In the genomic region with DNA sequence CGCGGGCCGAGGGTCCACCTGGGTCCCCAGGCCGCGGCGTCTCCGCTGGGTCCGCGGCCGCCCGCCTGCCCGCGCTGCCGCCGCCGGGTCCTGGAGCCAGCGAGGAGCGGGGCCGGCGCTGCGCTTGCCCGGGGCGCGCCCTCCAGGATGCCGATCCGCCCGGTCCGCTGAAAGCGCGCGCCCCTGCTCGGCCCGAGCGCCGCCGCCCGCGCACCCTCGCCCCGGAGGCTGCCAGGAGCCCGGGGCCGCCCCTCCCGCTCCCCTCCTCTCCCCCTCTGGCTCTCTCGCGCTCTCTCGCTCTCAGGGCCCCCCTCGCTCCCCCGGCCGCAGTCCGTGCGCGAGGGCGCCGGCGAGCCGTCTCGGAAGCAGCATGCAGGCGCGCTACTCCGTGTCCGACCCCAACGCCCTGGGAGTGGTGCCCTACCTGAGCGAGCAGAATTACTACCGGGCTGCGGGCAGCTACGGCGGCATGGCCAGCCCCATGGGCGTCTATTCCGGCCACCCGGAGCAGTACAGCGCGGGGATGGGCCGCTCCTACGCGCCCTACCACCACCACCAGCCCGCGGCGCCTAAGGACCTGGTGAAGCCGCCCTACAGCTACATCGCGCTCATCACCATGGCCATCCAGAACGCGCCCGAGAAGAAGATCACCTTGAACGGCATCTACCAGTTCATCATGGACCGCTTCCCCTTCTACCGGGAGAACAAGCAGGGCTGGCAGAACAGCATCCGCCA, we compare ENCODE assay signal across 9 cellular contexts. TPM values are rescaled to one million over a fixed set of nuclear protein-coding genes. Genes with fewer than 3 reads are reported as not detected.
DNase-seq lines count a peak whose midpoint lies in the region; ATAC-seq, FAIRE-seq and TF ChIP-seq lines count a peak whose summit lies in the region.
"Had no signal": no experiment of that assay in that cellular context is flagged by ENCODE, and none has a peak within 500 bp of the region (broad histone marks: within the 10 kb centered on the region; RNA-seq: fewer than 3 reads in every experiment).

No MANE protein-coding gene starts in this region.

- no peaks in the 10 kb centered on the region for H3K9me3 Mint-ChIP-seq in stimulated activated effector memory CD8-positive, alpha-beta T cell treated with anti-CD3 and anti-CD28 coated beads, Interleukin-12 subunit alpha, Interleukin-12 subunit beta, amount 100 ng/mL, for 72 hours

- in situ Hi-C loops in astrocyte of the cerebellum (cut with HindIII; ENCODE audit: low sequenced_read_pairs): loop anchor here (25.0 kb wide), 2 partner anchors 470 to 695 kb away; no protein-coding TSS in a partner anchor

- TF ChIP-seq POLR2A in GM12891 (IDR thresholded peaks at IDR 0.05; ENCODE audit: low read depth, low read length): no peak

- peaks cover 0 to 23% (median 17%) of the 10 kb centered on the region in 5 donors for H3K4me1 ChIP-seq in subcutaneous abdominal adipose tissue (ENCODE audit: control insufficient read depth in 5 of 5, insufficient read depth in 5 of 5, low read length in 5 of 5)

- peaks cover 54 to 72% (median 59%) of the 10 kb centered on the region in 5 donors for H3K27me3 ChIP-seq in subcutaneous abdominal adipose tissue (ENCODE audit: control insufficient read depth in 5 of 5, insufficient read depth in 4 of 5, low read length in 5 of 5)

- H3K4me1 Mint-ChIP-seq in stimulated activated effector memory CD8-positive, alpha-beta T cell treated with anti-CD3 and anti-CD28 coated beads, Interleukin-12 subunit alpha, Interleukin-12 subunit beta, amount 100 ng/mL, for 72 hours: peaks cover 8% of the 10 kb centered on the region

- no peak overlapping the region for H3K4me3 Mint-ChIP-seq in stimulated activated effector memory CD8-positive, alpha-beta T cell treated with anti-CD3 and anti-CD28 coated beads, Interleukin-12 subunit alpha, Interleukin-12 subunit beta, amount 100 ng/mL, for 72 hours

- no peak for ATAC-seq in stimulated activated effector memory CD8-positive, alpha-beta T cell treated with anti-CD3 and anti-CD28 coated beads, Interleukin-12 subunit alpha, Interleukin-12 subunit beta, amount 100 ng/mL, for 72 hours
- ATAC-seq in GM19023 (IDR thresholded peaks at IDR 0.05; ENCODE audit: unreplicated experiment): no peak
- ATAC-seq: left lobe of liver had no signal

- no peak overlapping the region for H3K27ac ChIP-seq in subcutaneous abdominal adipose tissue (ENCODE audit: low read depth, low read length)

- TF ChIP-seq CTCF in astrocyte of the cerebellum (IDR thresholded peaks at IDR 0.05; ENCODE audit: low read depth, low read length, missing control alignments): no peak

- no peaks in the 10 kb centered on the region for H3K36me3 ChIP-seq in subcutaneous abdominal adipose tissue (ENCODE audit: control insufficient read depth in 5 of 5, insufficient read depth in 5 of 5, low read length in 5 of 5)

- H3K9ac ChIP-seq in subcutaneous abdominal adipose tissue (ENCODE audit: low read length in 5 of 5): no peak overlapping the region

- peaks cover 5% of the 10 kb centered on the region for H3K36me3 Mint-ChIP-seq in stimulated activated effector memory CD8-positive, alpha-beta T cell treated with anti-CD3 and anti-CD28 coated beads, Interleukin-12 subunit alpha, Interleukin-12 subunit beta, amount 100 ng/mL, for 72 hours

- no peak overlapping the region for H3K27ac Mint-ChIP-seq in stimulated activated effector memory CD8-positive, alpha-beta T cell treated with anti-CD3 and anti-CD28 coated beads, Interleukin-12 subunit alpha, Interleukin-12 subunit beta, amount 100 ng/mL, for 72 hours

- peak; percentile 62 for FAIRE-seq in HTR-8/SVneo (lab: Jason Lieb, UNC)
- no peak for FAIRE-seq in GM12891 (lab: Jason Lieb, UNC)

- DNase-seq in HTR-8/SVneo (ENCODE audit: insufficient read length, low spot score): no peak
- DNase-seq in astrocyte of the cerebellum (ENCODE audit: low read depth): no peak
- no peak for DNase-seq in SK-N-DZ (ENCODE audit: low spot score)
- no peak for DNase-seq in stimulated activated effector memory CD8-positive, alpha-beta T cell treated with anti-CD3 and anti-CD28 coated beads, Interleukin-12 subunit alpha, Interleukin-12 subunit beta, amount 100 ng/mL, for 72 hours (ENCODE audit: low spot score in 2 of 2)
- no peak for DNase-seq in GM12891 (ENCODE audit: insufficient read length, low spot score)

- H3K4me3 ChIP-seq in astrocyte of the cerebellum (ENCODE audit: low read depth, low read length) (peak overlapping the region; percentile 74), iPS-11a (ENCODE audit: low read depth, low read length) (peak overlapping the region; percentile 13), subcutaneous abdominal adipose tissue (ENCODE audit: low read depth in 1 of 5, low read length in 5 of 5) (peak overlapping the region in 3 of 5 donors; percentile 17 to 35 (median 21))

- no peaks in the 10 kb centered on the region for H3K9me3 ChIP-seq in subcutaneous abdominal adipose tissue (ENCODE audit: control insufficient read depth in 5 of 5, low read length in 5 of 5)

TF ChIP-seq in GM12891, 5 proteins besides CTCF, POLR2A, EP300 and RAD21:
- TF ChIP-seq POU2F2 (IDR thresholded peaks at IDR 0.05; ENCODE audit: low read depth, low read length) (no peak), PAX5 (IDR thresholded peaks at IDR 0.05; ENCODE audit: insufficient read depth, low read length, severe bottlenecking) (no peak), POLR2AphosphoS5 (IDR thresholded peaks at IDR 0.05; ENCODE audit: low read depth, low read length) (no peak), TAF1 (IDR thresholded peaks at IDR 0.05; ENCODE audit: low read depth, low read length) (no peak), SPI1 (IDR thresholded peaks at IDR 0.05; ENCODE audit: low read depth, low read length) (no peak)

RNA-seq across cellular contexts. Expression of gene FOXC2, which starts 0.5 kb away (rescaled TPM):
- not detected in 2 replicates for polyA plus RNA-seq in SK-N-DZ (2014; cell fraction: cytosol; rRNA removed)
- not detected in 2 replicates for polyA plus RNA-seq in SK-N-DZ (2014; cell fraction: nucleus; rRNA removed)
- not detected for polyA plus RNA-seq in GM12891 (2012; ENCODE audit: low read depth, missing spikeins)

RNA-seq across cellular contexts. Expression of gene FOXL1, which starts 11.2 kb away (rescaled TPM):
- not detected in 2 replicates for polyA plus RNA-seq in SK-N-DZ (2014; cell fraction: cytosol; rRNA removed)
- polyA plus RNA-seq in SK-N-DZ (2014; cell fraction: nucleus; rRNA removed): not detected in 2 replicates
- not detected for polyA plus RNA-seq in GM12891 (2012; ENCODE audit: low read depth, missing spikeins)

RNA-seq across cellular contexts. Expression of gene MTHFSD, which starts 12.1 kb away (rescaled TPM):
- 14.9 and 18.5 TPM in 2 replicates for polyA plus RNA-seq in SK-N-DZ (2014; cell fraction: cytosol; rRNA removed)
- 15.2 and 28.4 TPM in 2 replicates for polyA plus RNA-seq in SK-N-DZ (2014; cell fraction: nucleus; rRNA removed)
- 11.4 TPM for polyA plus RNA-seq in GM12891 (2012; ENCODE audit: low read depth, missing spikeins)

RNA-seq across cellular contexts. Expression of gene FOXF1, which starts 56.8 kb away (rescaled TPM):
- not detected in 2 replicates for polyA plus RNA-seq in SK-N-DZ (2014; cell fraction: cytosol; rRNA removed)
- polyA plus RNA-seq in SK-N-DZ (2014; cell fraction: nucleus; rRNA removed): not detected in 2 replicates
- polyA plus RNA-seq in GM12891 (2012; ENCODE audit: low read depth, missing spikeins): not detected

Comparison
In these comparisons a context has a peak if more than half of its experiments do, and no peak if none do; other contexts are left out.
1. H3K4me3 ChIP-seq: peak in every context shown above with its lines; median percentile 74 in astrocyte of the cerebellum; 21 in subcutaneous abdominal adipose tissue; 13 in iPS-11a.